ENCODE assay signal across 1 cellular context in genomic region chr2:201433389-201433995, GRCh38.
TF ChIP-seq lines count a peak whose summit lies in the region.

No MANE protein-coding gene starts in this region.

TF ChIP-seq in K562, 482 proteins besides CTCF, POLR2A, EP300 and RAD21 (continued from another document and continues in another):
- TF ChIP-seq CUX1 (CRISPR knock-in tag; IDR thresholded peaks at IDR 0.05) (no peak), BCOR (IDR thresholded peaks at IDR 0.05) (no peak), CHD2 (IDR thresholded peaks at IDR 0.05; ENCODE audit: low read depth, low read length) (no peak), NR0B1 (IDR thresholded peaks at IDR 0.05; ENCODE audit: partially characterized antibody) (no peak), HMBOX1 (IDR thresholded peaks at IDR 0.05) (peak; percentile 44; the same call in 1 of the 2 replicates), HDGF (IDR thresholded peaks at IDR 0.05) (no peak), PCBP2 (IDR thresholded peaks at IDR 0.05; ENCODE audit: low read depth, low read length, poor library complexity, severe bottlenecking) (no peak), MEIS2 (IDR thresholded peaks at IDR 0.05; ENCODE audit: partially characterized antibody) (peak; percentile 29), GATAD2B (IDR thresholded peaks at IDR 0.05; ENCODE audit: borderline replicate concordance) (no peak), TFAP4 (CRISPR knock-in tag; IDR thresholded peaks at IDR 0.05; ENCODE audit: borderline replicate concordance) (no peak), XRCC3 (IDR thresholded peaks at IDR 0.05) (no peak), KLF1 (tag; IDR thresholded peaks at IDR 0.05) (peak; percentile 85), HNRNPK (IDR thresholded peaks at IDR 0.05; ENCODE audit: low read depth, low read length, poor library complexity, severe bottlenecking) (no peak), TAF15 (IDR thresholded peaks at IDR 0.05; ENCODE audit: low read depth, low read length) (no peak), HDAC6 (IDR thresholded peaks at IDR 0.05; ENCODE audit: low read depth, low read length) (no peak), CBFA2T2 (conservative IDR thresholded peaks at IDR 0.05) (peak; percentile 90), CEBPG (CRISPR knock-in tag; IDR thresholded peaks at IDR 0.05) (no peak), CEBPG (tag; conservative IDR thresholded peaks at IDR 0.05 in 1 of 2, IDR thresholded peaks at IDR 0.05 in 1 of 2) (no peak), ZNF407 (IDR thresholded peaks at IDR 0.05; ENCODE audit: low read depth) (no peak), ZBTB49 (CRISPR knock-in tag; IDR thresholded peaks at IDR 0.05; ENCODE audit: borderline replicate concordance) (no peak), RNF219 (CRISPR knock-in tag; IDR thresholded peaks at IDR 0.05) (no peak), AFF1 (IDR thresholded peaks at IDR 0.05; ENCODE audit: low read depth in 1 of 2, partially characterized antibody in 2 of 2) (peak in 1 of 2 experiments; percentile 33), ZNF449 (CRISPR knock-in tag; IDR thresholded peaks at IDR 0.05) (no peak)
